ENCODE assay signal across 23 cellular contexts in the genomic region with DNA sequence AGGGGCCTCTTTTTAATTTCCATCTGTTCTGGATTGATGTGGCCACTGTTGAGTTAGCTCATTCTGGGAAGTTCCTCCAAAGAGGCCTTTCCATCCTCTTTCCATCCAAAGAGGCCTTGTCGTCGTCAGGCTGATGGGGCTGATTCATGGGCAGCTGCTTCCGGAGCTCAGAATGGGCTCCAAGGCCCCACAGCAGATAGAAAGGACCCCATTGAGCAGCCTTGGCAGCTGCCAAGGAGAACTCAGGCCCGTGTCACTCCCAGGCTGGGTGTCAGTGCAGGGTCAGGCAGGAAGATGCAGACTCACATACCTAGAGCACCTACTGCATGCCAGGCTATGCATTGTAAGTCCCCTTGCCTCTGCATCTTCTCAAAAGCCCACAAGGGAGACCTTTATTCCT.
DNase-seq lines count a peak whose midpoint lies in the region; ATAC-seq and TF ChIP-seq lines count a peak whose summit lies in the region.
"Had no signal": no experiment of that assay in that cellular context is flagged by ENCODE, and none has a peak within 500 bp of the region (broad histone marks: within the 10 kb centered on the region; RNA-seq: fewer than 3 reads in every experiment).

No MANE protein-coding gene starts in this region.

- DNase-seq in RPMI7951 (ENCODE audit: low read depth) (peak; percentile 44), coronary artery (ENCODE audit: low spot score) (peak; percentile 21), islet precursor cell (peak; percentile 43), suprapubic skin (ENCODE audit: low spot score in 2 of 2) (no peak)
- DNase-seq: 8988T; ACHN; BE2C; C1 segment of cervical spinal cord; CD4-positive, alpha-beta memory T cell; CD4-positive, CD25-positive, alpha-beta regulatory T cell; CD8-positive, alpha-beta memory T cell; COR-L47; DMS 273 treated with DMSO at 0.1 percent for 48 hours; DMS153; DMS53; DMS79; DND-41; EL; GDM1 had no signal

- H3K4me3 ChIP-seq in coronary artery, result no peak overlapping the region
- H3K4me3 ChIP-seq in suprapubic skin, result no peak overlapping the region
- H3K4me3 ChIP-seq: BLaER1, GM12878 had no signal

- H3K4me1 ChIP-seq in suprapubic skin, result no peaks in the 10 kb centered on the region
- H3K4me1 ChIP-seq: BE2C had no signal

- WGBS in suprapubic skin, result 92% methylated on average over 2 of the region's 4 CpGs

- TF ChIP-seq POLR2A in suprapubic skin (IDR thresholded peaks at IDR 0.05), result no peak

- no peaks in the 10 kb centered on the region for H3K36me3 ChIP-seq in suprapubic skin
- H3K36me3 ChIP-seq: BE2C, BLaER1 had no signal

- H3K27me3 ChIP-seq in suprapubic skin, result peaks cover 3% of the 10 kb centered on the region
- H3K27me3 ChIP-seq: BE2C, BLaER1 had no signal

- H3K27ac ChIP-seq in coronary artery, result no peak overlapping the region
- no peak overlapping the region for H3K27ac ChIP-seq in suprapubic skin
- H3K27ac ChIP-seq: BLaER1 had no signal

- ATAC-seq in GM21717 (IDR thresholded peaks at IDR 0.05; ENCODE audit: unreplicated experiment) (no peak), GM18870 (IDR thresholded peaks at IDR 0.05; ENCODE audit: unreplicated experiment) (no peak)
- ATAC-seq: GM12878 had no signal

- no peaks in the 10 kb centered on the region for H3K9me3 ChIP-seq in suprapubic skin
- H3K9me3 ChIP-seq: BE2C, BLaER1 had no signal

- TF ChIP-seq EP300 in suprapubic skin (IDR thresholded peaks at IDR 0.05), result no peak

- TF ChIP-seq CTCF in coronary artery (IDR thresholded peaks at IDR 0.05) (no peak), suprapubic skin (IDR thresholded peaks at IDR 0.05) (no peak)

Comparison
In these comparisons a context has a peak if more than half of its experiments do, and no peak if none do; other contexts are left out.
1. DNase-seq: peak in RPMI7951 (single experiment), coronary artery (single experiment) and islet precursor cell (single experiment); none in suprapubic skin (0 of 2).